Comparison of ENCODE assay signal across 2 cellular contexts in genomic region chr2:74292752-74293151, GRCh38.
TF ChIP-seq lines count a peak whose summit lies in the region.

No MANE protein-coding gene starts in this region.

TF ChIP-seq in A549, 52 proteins besides CTCF, POLR2A, EP300 and RAD21 (continued from another document):
- TF ChIP-seq E2F6 (IDR thresholded peaks at IDR 0.05; ENCODE audit: borderline replicate concordance, low read depth) (no peak), FOSB (CRISPR knock-in tag; IDR thresholded peaks at IDR 0.05) (no peak), HOXB13 (CRISPR knock-in tag; IDR thresholded peaks at IDR 0.05; ENCODE audit: low read depth) (no peak), FOSL2 (IDR thresholded peaks at IDR 0.05) (no peak), FOSL2 (CRISPR knock-in tag; IDR thresholded peaks at IDR 0.05) (no peak), PHF8 (IDR thresholded peaks at IDR 0.05; ENCODE audit: borderline replicate concordance, low read depth) (no peak), GATA3 (IDR thresholded peaks at IDR 0.05; ENCODE audit: borderline replicate concordance) (no peak), RARB (CRISPR knock-in tag; IDR thresholded peaks at IDR 0.05) (no peak), PBX3 (IDR thresholded peaks at IDR 0.05) (no peak), ATOH8 (CRISPR knock-in tag; IDR thresholded peaks at IDR 0.05; ENCODE audit: low read depth) (no peak), SMC3 (IDR thresholded peaks at IDR 0.05) (no peak), FOXS1 (CRISPR knock-in tag; IDR thresholded peaks at IDR 0.05) (no peak), USF2 (IDR thresholded peaks at IDR 0.05) (no peak), JUNB (IDR thresholded peaks at IDR 0.05) (no peak), BHLHE40 (IDR thresholded peaks at IDR 0.05; ENCODE audit: low read depth, low read length) (no peak), BCL3 (IDR thresholded peaks at IDR 0.05) (no peak), NPAS2 (CRISPR knock-in tag; IDR thresholded peaks at IDR 0.05; ENCODE audit: borderline replicate concordance) (no peak), ZC3H11A (IDR thresholded peaks at IDR 0.05) (no peak), JUN (IDR thresholded peaks at IDR 0.05) (no peak)

TF ChIP-seq in K562, 482 proteins besides CTCF, POLR2A, EP300 and RAD21 (continued from another document):
- no peak for TF ChIP-seq ATF1 (CRISPR knock-in tag; IDR thresholded peaks at IDR 0.05)
- no peak for TF ChIP-seq ATF1 (tag; IDR thresholded peaks at IDR 0.05)
